ENCODE assay signal across 21 cellular contexts in the genomic region with DNA sequence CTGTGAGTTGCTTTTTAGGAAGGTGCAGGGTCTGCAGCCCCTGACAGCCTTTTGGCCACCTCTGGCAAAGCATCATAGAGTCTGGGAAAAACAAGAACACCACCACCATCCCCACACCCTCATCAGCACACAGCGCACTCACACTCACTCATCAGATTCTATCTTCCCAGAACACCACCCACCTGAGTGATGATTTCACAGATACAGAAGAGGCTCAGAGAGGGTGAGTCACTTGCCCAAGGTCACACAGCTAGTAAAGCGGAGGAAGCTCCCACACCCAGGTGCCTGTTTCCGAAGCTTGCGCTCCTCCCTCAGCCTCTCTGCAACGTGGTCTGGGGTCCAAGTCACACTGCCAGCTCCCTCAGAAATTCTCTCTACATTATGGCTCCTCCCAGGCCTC. TPM values are rescaled to one million over a fixed set of nuclear protein-coding genes. Genes with fewer than 3 reads are reported as not detected.
A peak's percentile ranks its signal among the peaks of the same experiment; 100 is the strongest.
DNase-seq lines count a peak whose midpoint lies in the region; ATAC-seq, FAIRE-seq and TF ChIP-seq lines count a peak whose summit lies in the region.
"Had no signal": no experiment of that assay in that cellular context is flagged by ENCODE, and none has a peak within 500 bp of the region (broad histone marks: within the 10 kb centered on the region; RNA-seq: fewer than 3 reads in every experiment).

No MANE protein-coding gene starts in this region.

- no peak overlapping the region for H4K8ac ChIP-seq in H1 (ENCODE audit: extremely low read depth, insufficient read depth, low read length)

- no peak overlapping the region for H3K14ac ChIP-seq in H1 (ENCODE audit: insufficient read length)

- no peak overlapping the region for H3K9ac ChIP-seq in H1 (replicated peaks in 1 of 4; ENCODE audit: extremely low read depth in 1 of 4, low read depth in 3 of 4, low read length in 3 of 4)

- peak; percentile 44 for DNase-seq in activated CD4-positive, alpha-beta T cell treated with anti-CD3 and anti-CD28 coated beads for 36 hours
- no peak for DNase-seq in activated CD4-positive, alpha-beta T cell treated with anti-CD3 and anti-CD28 coated beads, Interleukin-2, amount 10 ng/mL, durations not matched to agents 7 days and 5 days
- DNase-seq in activated naive CD4-positive, alpha-beta T cell treated with anti-CD3 and anti-CD28 coated beads for 36 hours, result peak; percentile 22
- no peak for DNase-seq in activated naive CD4-positive, alpha-beta T cell treated with anti-CD3 and anti-CD28 coated beads, Interleukin-2, amount 10 ng/mL, durations not matched to agents 7 days and 5 days
- DNase-seq in H1 (ENCODE audit: low read depth in 1 of 2, low spot score in 2 of 2), result no peak
- peak; percentile 9 to 25 for DNase-seq in stimulated activated CD4-positive, alpha-beta T cell treated with anti-CD3 and anti-CD28 coated beads, Interleukin-4, amount 100 ng/mL, for 48 hours (ENCODE audit: low read depth in 2 of 2)
- DNase-seq in NCI-H128 (lab: John Stamatoyannopoulos, UW; ENCODE audit: unreplicated experiment), result no peak
- no peak for DNase-seq in pancreas
- DNase-seq: Calu3; CD4-positive, alpha-beta memory T cell; DMS53; H7; Karpas-422; MG63; NCI-H1092; NCI-H2081 treated with DMSO at 0.1 percent for 48 hours; NCI-H510A; NCI-H82; PC-3 had no signal

- 92% methylated on average over 5 of the region's 5 CpGs; no CpG with 5 or more reads in 1 of the 2 experiments for WGBS in H1 (ENCODE audit: extremely low coverage in 1 of 2, insufficient coverage in 1 of 2, insufficient read length in 1 of 2, insufficient replicate concordance in 2 of 2, low coverage in 1 of 2, low lambda C conversion rate in 2 of 2, missing lambda C conversion rate in 1 of 2), 2 experiments
- 75 to 87% methylated on average over 5 of the region's 5 CpGs for WGBS in pancreas, 2 donors

- H3K27me3 ChIP-seq in H1 (replicated peaks in 1 of 4; ENCODE audit: control insufficient read depth in 3 of 4, extremely low read depth in 1 of 4, insufficient read depth in 3 of 4, low read length in 3 of 4), result no peaks in the 10 kb centered on the region
- no peaks in the 10 kb centered on the region for H3K27me3 ChIP-seq in pancreas

- H3K9me3 Mint-ChIP-seq in activated CD4-positive, alpha-beta T cell treated with anti-CD3 and anti-CD28 coated beads for 36 hours (ENCODE audit: low read depth), result peaks cover under 1% of the 10 kb centered on the region
- H3K9me3 Mint-ChIP-seq in activated CD4-positive, alpha-beta T cell treated with anti-CD3 and anti-CD28 coated beads, Interleukin-2, amount 10 ng/mL, durations not matched to agents 7 days and 5 days, result peaks cover 10% of the 10 kb centered on the region
- H3K9me3 Mint-ChIP-seq in activated naive CD4-positive, alpha-beta T cell treated with anti-CD3 and anti-CD28 coated beads for 36 hours, result peaks cover 4% of the 10 kb centered on the region
- peaks cover 6% of the 10 kb centered on the region for H3K9me3 Mint-ChIP-seq in activated naive CD4-positive, alpha-beta T cell treated with anti-CD3 and anti-CD28 coated beads, Interleukin-2, amount 10 ng/mL, durations not matched to agents 7 days and 5 days

- no peaks in the 10 kb centered on the region for H3K79me2 ChIP-seq in H1 (ENCODE audit: control insufficient read depth in 1 of 2, insufficient read depth in 2 of 2, low read length in 2 of 2)

- H2BK120ac ChIP-seq in H1 (replicated peaks; ENCODE audit: low read depth, low read length), result no peak overlapping the region

- H3K27me3 Mint-ChIP-seq in activated CD4-positive, alpha-beta T cell treated with anti-CD3 and anti-CD28 coated beads for 36 hours, result peaks cover 3% of the 10 kb centered on the region
- H3K27me3 Mint-ChIP-seq in activated CD4-positive, alpha-beta T cell treated with anti-CD3 and anti-CD28 coated beads, Interleukin-2, amount 10 ng/mL, durations not matched to agents 7 days and 5 days, result no peaks in the 10 kb centered on the region
- no peaks in the 10 kb centered on the region for H3K27me3 Mint-ChIP-seq in activated naive CD4-positive, alpha-beta T cell treated with anti-CD3 and anti-CD28 coated beads for 36 hours (ENCODE audit: low read depth)
- H3K27me3 Mint-ChIP-seq in activated naive CD4-positive, alpha-beta T cell treated with anti-CD3 and anti-CD28 coated beads, Interleukin-2, amount 10 ng/mL, durations not matched to agents 7 days and 5 days, result peaks cover 29% of the 10 kb centered on the region

- no peak for TF ChIP-seq POLR2A in H1 (IDR thresholded peaks at IDR 0.05; ENCODE audit: control extremely low read depth in 1 of 2, low read depth in 2 of 2, low read length in 2 of 2)

- H3K18ac ChIP-seq in H1 (ENCODE audit: extremely low read depth, low read length), result no peak overlapping the region

- no peak overlapping the region for H2AK5ac ChIP-seq in H1 (ENCODE audit: low read depth, low read length)

- H3K36me3 ChIP-seq in H1 (ENCODE audit: control insufficient read depth in 2 of 4, insufficient read depth in 4 of 4, low read length in 3 of 4), result no peaks in the 10 kb centered on the region
- H3K36me3 ChIP-seq in pancreas, result no peaks in the 10 kb centered on the region
- H3K36me3 ChIP-seq: MG63 had no signal

- H3K4ac ChIP-seq in H1 (replicated peaks; ENCODE audit: insufficient read length, low read depth, low read length), result no peak overlapping the region

- H3K56ac ChIP-seq in H1 (replicated peaks; ENCODE audit: insufficient read length, low read depth, low read length), result no peak overlapping the region

- H2AFZ ChIP-seq in H1 (ENCODE audit: low read length), result no peak overlapping the region

- no peak overlapping the region for H3K4me3 ChIP-seq in H1 (ENCODE audit: extremely low read depth in 1 of 4, insufficient read depth in 2 of 4, low read depth in 3 of 4, low read length in 4 of 4)
- H3K4me3 ChIP-seq in pancreas, result no peak overlapping the region
- H3K4me3 ChIP-seq: MG63 had no signal

- H3K36me3 Mint-ChIP-seq in activated CD4-positive, alpha-beta T cell treated with anti-CD3 and anti-CD28 coated beads for 36 hours (ENCODE audit: low read depth), result no peaks in the 10 kb centered on the region
- peaks cover under 1% of the 10 kb centered on the region for H3K36me3 Mint-ChIP-seq in activated CD4-positive, alpha-beta T cell treated with anti-CD3 and anti-CD28 coated beads, Interleukin-2, amount 10 ng/mL, durations not matched to agents 7 days and 5 days (ENCODE audit: low read depth)
- H3K36me3 Mint-ChIP-seq in activated naive CD4-positive, alpha-beta T cell treated with anti-CD3 and anti-CD28 coated beads for 36 hours (ENCODE audit: low read depth), result no peaks in the 10 kb centered on the region
- H3K36me3 Mint-ChIP-seq in activated naive CD4-positive, alpha-beta T cell treated with anti-CD3 and anti-CD28 coated beads, Interleukin-2, amount 10 ng/mL, durations not matched to agents 7 days and 5 days, result no peaks in the 10 kb centered on the region

- no peak overlapping the region for H2BK5ac ChIP-seq in H1 (ENCODE audit: low read depth, low read length)

- TF ChIP-seq EP300 in H1 (IDR thresholded peaks at IDR 0.05; ENCODE audit: borderline replicate concordance in 1 of 2, low read depth in 2 of 2, low read length in 2 of 2), result no peak

- H2BK12ac ChIP-seq in H1 (ENCODE audit: low read depth, low read length), result no peak overlapping the region

- peaks cover 0 to 4% of the 10 kb centered on the region in 2 experiments; a peak in 3 of 4 replicates for H3K9me3 ChIP-seq in H1 (ENCODE audit: insufficient read depth in 2 of 2, low read depth in 1 of 2, low read length in 1 of 2)
- no peaks in the 10 kb centered on the region for H3K9me3 ChIP-seq in pancreas
- H3K9me3 ChIP-seq: MG63 had no signal

- intact Hi-C loops in activated CD4-positive, alpha-beta T cell treated with anti-CD3 and anti-CD28 coated beads for 36 hours (cut with DNase I, micrococcal nuclease), result loop anchor here in 1 of 2 experiments (2.0 kb wide), 1 partner anchor 37 kb away; no protein-coding TSS in a partner anchor
- intact Hi-C loops in activated naive CD4-positive, alpha-beta T cell treated with anti-CD3 and anti-CD28 coated beads for 36 hours (cut with micrococcal nuclease), result loop anchor here (5.0 kb wide), 1 partner anchor 36 kb away; no protein-coding TSS in a partner anchor
- intact Hi-C loops in pancreas (cut with DNase I), result no loop called here

- H3K27ac Mint-ChIP-seq in activated CD4-positive, alpha-beta T cell treated with anti-CD3 and anti-CD28 coated beads for 36 hours, result no peak overlapping the region
- H3K27ac Mint-ChIP-seq in activated CD4-positive, alpha-beta T cell treated with anti-CD3 and anti-CD28 coated beads, Interleukin-2, amount 10 ng/mL, durations not matched to agents 7 days and 5 days, result no peak overlapping the region
- H3K27ac Mint-ChIP-seq in activated naive CD4-positive, alpha-beta T cell treated with anti-CD3 and anti-CD28 coated beads for 36 hours, result no peak overlapping the region
- no peak overlapping the region for H3K27ac Mint-ChIP-seq in activated naive CD4-positive, alpha-beta T cell treated with anti-CD3 and anti-CD28 coated beads, Interleukin-2, amount 10 ng/mL, durations not matched to agents 7 days and 5 days
- H3K27ac Mint-ChIP-seq: CD4-positive, alpha-beta memory T cell had no signal

- FAIRE-seq in H1 (lab: Jason Lieb, UNC) (no peak), pancreas (lab: Jason Lieb, UNC) (no peak)
- FAIRE-seq: GM19239 had no signal

- H3K4me1 Mint-ChIP-seq in activated CD4-positive, alpha-beta T cell treated with anti-CD3 and anti-CD28 coated beads for 36 hours, result peaks cover 19% of the 10 kb centered on the region
- peaks cover 9% of the 10 kb centered on the region for H3K4me1 Mint-ChIP-seq in activated CD4-positive, alpha-beta T cell treated with anti-CD3 and anti-CD28 coated beads, Interleukin-2, amount 10 ng/mL, durations not matched to agents 7 days and 5 days
- H3K4me1 Mint-ChIP-seq in activated naive CD4-positive, alpha-beta T cell treated with anti-CD3 and anti-CD28 coated beads for 36 hours (ENCODE audit: low read depth), result peaks cover 15% of the 10 kb centered on the region
- H3K4me1 Mint-ChIP-seq in activated naive CD4-positive, alpha-beta T cell treated with anti-CD3 and anti-CD28 coated beads, Interleukin-2, amount 10 ng/mL, durations not matched to agents 7 days and 5 days, result peaks cover 12% of the 10 kb centered on the region

- H3K27ac ChIP-seq in H1 (ENCODE audit: low read depth, low read length), result no peak overlapping the region
- H3K27ac ChIP-seq in pancreas, result no peak overlapping the region

- no peak for TF ChIP-seq CTCF in H1 (IDR thresholded peaks at IDR 0.05; ENCODE audit: control extremely low read depth in 1 of 3, insufficient read depth in 1 of 3, low read depth in 1 of 3, low read length in 3 of 3)
- TF ChIP-seq CTCF in pancreas (IDR thresholded peaks at IDR 0.05), result no peak

- H4K5ac ChIP-seq in H1 (ENCODE audit: insufficient read length, low read depth, low read length), result no peak overlapping the region

- H4K20me1 ChIP-seq in H1 (replicated peaks in 1 of 2; ENCODE audit: control insufficient read depth in 1 of 2, insufficient read depth in 2 of 2, low read length in 2 of 2), result no peaks in the 10 kb centered on the region

- H3K4me3 Mint-ChIP-seq in activated CD4-positive, alpha-beta T cell treated with anti-CD3 and anti-CD28 coated beads for 36 hours, result no peak overlapping the region
- no peak overlapping the region for H3K4me3 Mint-ChIP-seq in activated CD4-positive, alpha-beta T cell treated with anti-CD3 and anti-CD28 coated beads, Interleukin-2, amount 10 ng/mL, durations not matched to agents 7 days and 5 days
- no peak overlapping the region for H3K4me3 Mint-ChIP-seq in activated naive CD4-positive, alpha-beta T cell treated with anti-CD3 and anti-CD28 coated beads for 36 hours
- no peak overlapping the region for H3K4me3 Mint-ChIP-seq in activated naive CD4-positive, alpha-beta T cell treated with anti-CD3 and anti-CD28 coated beads, Interleukin-2, amount 10 ng/mL, durations not matched to agents 7 days and 5 days

- H2BK20ac ChIP-seq in H1 (ENCODE audit: low read length), result no peak overlapping the region

- H3K79me1 ChIP-seq in H1 (ENCODE audit: low read depth, low read length), result no peaks in the 10 kb centered on the region

- ATAC-seq in activated CD4-positive, alpha-beta T cell treated with anti-CD3 and anti-CD28 coated beads for 36 hours, result peak; percentile 95
- no peak for ATAC-seq in pancreas
- ATAC-seq: PC-3 had no signal

- POLR2A ChIA-PET in activated CD4-positive, alpha-beta T cell treated with anti-CD3 and anti-CD28 coated beads for 36 hours (lab: Charles Lee), result no interaction called here
- POLR2A ChIA-PET in activated CD4-positive, alpha-beta T cell treated with anti-CD3 and anti-CD28 coated beads, Interleukin-2, amount 10 ng/mL, durations not matched to agents 7 days and 5 days (lab: Charles Lee), result no interaction called here
- POLR2A ChIA-PET in H1 (lab: Charles Lee; ENCODE audit: partially characterized antibody), result interaction anchor here (1.1 to 1.5 kb wide), 3 partner anchors 10 to 68 kb away, joined by 3 read pairs; no protein-coding TSS in a partner anchor

- no peak for TF ChIP-seq RAD21 in H1 (IDR thresholded peaks at IDR 0.05 in 1 of 2, conservative IDR thresholded peaks at IDR 0.05 in 1 of 2; ENCODE audit: low read depth in 2 of 2, low read length in 2 of 2)

- H3K23ac ChIP-seq in H1 (ENCODE audit: insufficient read length), result no peak overlapping the region

- H2BK15ac ChIP-seq in H1 (ENCODE audit: low read length), result no peak overlapping the region

- no peaks in the 10 kb centered on the region; a peak in 2 of 7 replicates for H3K4me1 ChIP-seq in H1 (replicated peaks in 1 of 4; ENCODE audit: control insufficient read depth in 3 of 4, insufficient read depth in 4 of 4, low read length in 3 of 4)
- no peaks in the 10 kb centered on the region for H3K4me1 ChIP-seq in pancreas

- CTCF ChIA-PET in activated CD4-positive, alpha-beta T cell treated with anti-CD3 and anti-CD28 coated beads for 36 hours (lab: Charles Lee), result no interaction called here
- CTCF ChIA-PET in activated CD4-positive, alpha-beta T cell treated with anti-CD3 and anti-CD28 coated beads, Interleukin-2, amount 10 ng/mL, durations not matched to agents 7 days and 5 days (lab: Charles Lee), result interaction anchor here (1.0 kb wide), 1 partner anchor 17 kb away, joined by 3 read pairs; no protein-coding TSS in a partner anchor
- CTCF ChIA-PET in activated naive CD4-positive, alpha-beta T cell treated with anti-CD3 and anti-CD28 coated beads for 36 hours (lab: Charles Lee), result interaction anchor here (0.7 to 1.9 kb wide), 3 partner anchors 7 to 85 kb away, joined by 3 to 7 read pairs (median 6); no protein-coding TSS in a partner anchor
- CTCF ChIA-PET in activated naive CD4-positive, alpha-beta T cell treated with anti-CD3 and anti-CD28 coated beads, Interleukin-2, amount 10 ng/mL, durations not matched to agents 7 days and 5 days (lab: Charles Lee), result interaction anchor here (1.6 to 1.7 kb wide), 2 partner anchors 82 to 85 kb away, joined by 5 to 6 read pairs; no protein-coding TSS in a partner anchor
- CTCF ChIA-PET in H1 (lab: Charles Lee; ENCODE audit: partially characterized antibody), result interaction anchor here (0.7 to 4.4 kb wide), 14 partner anchors 8 to 114 kb away, joined by 3 to 23 read pairs (median 4); no protein-coding TSS in a partner anchor

- H4K91ac ChIP-seq in H1 (replicated peaks; ENCODE audit: insufficient read length, low read length), result no peak overlapping the region

- no peak overlapping the region for H3K4me2 ChIP-seq in H1 (ENCODE audit: insufficient read depth in 1 of 2, low read depth in 2 of 2, low read length in 2 of 2)

- peaks cover 5% of the 10 kb centered on the region; the same call in 1 of the 2 replicates for H3K23me2 ChIP-seq in H1 (ENCODE audit: low read depth, low read length)

RNA-seq across cellular contexts. Expression of gene HRH2, which starts 41.8 kb away (rescaled TPM):
- 10 to 100 TPM; 12.3 to 16.9 TPM for total RNA-seq in activated CD4-positive, alpha-beta T cell treated with anti-CD3 and anti-CD28 coated beads for 36 hours
- 10 to 100 TPM; 21.7 to 25.5 TPM for total RNA-seq in activated CD4-positive, alpha-beta T cell treated with anti-CD3 and anti-CD28 coated beads, Interleukin-2, amount 10 ng/mL, durations not matched to agents 7 days and 5 days
- total RNA-seq in activated naive CD4-positive, alpha-beta T cell treated with anti-CD3 and anti-CD28 coated beads for 36 hours, result 1 to 10 TPM; 8.7 to 10.0 TPM
- total RNA-seq in H1 (2021; fragmentation: NEBNext Ultra II Directional; extraction: Animal tissue kit (Norgen Biotek cat#: 25700)), result 8.1 and 9.3 TPM in 2 replicates
- 7.8 and 10.2 TPM in 2 replicates for polyA plus RNA-seq in H1 (2011; rRNA removed)
- polyA plus RNA-seq in H1 (2011; cell fraction: cytosol; rRNA removed), result 4.0 TPM
- 10.3 TPM for polyA plus RNA-seq in H1 (2011; cell fraction: nucleus; rRNA removed)
- 6.5 to 7.4 TPM (median 7.2 TPM) in 4 replicates for polyA plus RNA-seq in H1 (2012, experiment 1 of 2)
- 5.5 TPM for polyA plus RNA-seq in H1 (2012, experiment 2 of 2)
- polyA plus RNA-seq in H1 (2013, experiment 1 of 2), result 9.8 TPM
- 9.8 TPM for polyA plus RNA-seq in H1 (2013, experiment 2 of 2)
- polyA minus RNA-seq in H1 (2011; rRNA and poly(A)+ RNA removed), result 16.1 and 21.8 TPM in 2 replicates
- polyA minus RNA-seq in H1 (2011; cell fraction: cytosol; rRNA and poly(A)+ RNA removed), result 5.1 TPM
- 12.5 TPM for polyA minus RNA-seq in H1 (2011; cell fraction: nucleus; rRNA and poly(A)+ RNA removed)
- 1 to 10 TPM in 2 of 6 donors, under 1 TPM in 4; 0.05 to 1.4 (median 0.63) TPM for total RNA-seq in pancreas
- under 1 TPM; 0.34 to 0.42 TPM for polyA plus RNA-seq in pancreas
- total RNA-seq: Calu3, PC-3 had no signal
- polyA plus RNA-seq: BJ had no signal

Comparison
In these comparisons a context has a peak if more than half of its experiments do, and no peak if none do; other contexts are left out.
1. DNase-seq: peak in activated CD4-positive, alpha-beta T cell treated with anti-CD3 and anti-CD28 coated beads for 36 hours (single experiment), activated naive CD4-positive, alpha-beta T cell treated with anti-CD3 and anti-CD28 coated beads for 36 hours (single experiment) and stimulated activated CD4-positive, alpha-beta T cell treated with anti-CD3 and anti-CD28 coated beads, Interleukin-4, amount 100 ng/mL, for 48 hours (2 of 2); none in activated CD4-positive, alpha-beta T cell treated with anti-CD3 and anti-CD28 coated beads, Interleukin-2, amount 10 ng/mL, durations not matched to agents 7 days and 5 days (single experiment), activated naive CD4-positive, alpha-beta T cell treated with anti-CD3 and anti-CD28 coated beads, Interleukin-2, amount 10 ng/mL, durations not matched to agents 7 days and 5 days (single experiment), H1 (0 of 2), NCI-H128 (single experiment) and pancreas (0 of 6).